ENCODE assay signal across 13 cellular contexts in the genomic region with DNA sequence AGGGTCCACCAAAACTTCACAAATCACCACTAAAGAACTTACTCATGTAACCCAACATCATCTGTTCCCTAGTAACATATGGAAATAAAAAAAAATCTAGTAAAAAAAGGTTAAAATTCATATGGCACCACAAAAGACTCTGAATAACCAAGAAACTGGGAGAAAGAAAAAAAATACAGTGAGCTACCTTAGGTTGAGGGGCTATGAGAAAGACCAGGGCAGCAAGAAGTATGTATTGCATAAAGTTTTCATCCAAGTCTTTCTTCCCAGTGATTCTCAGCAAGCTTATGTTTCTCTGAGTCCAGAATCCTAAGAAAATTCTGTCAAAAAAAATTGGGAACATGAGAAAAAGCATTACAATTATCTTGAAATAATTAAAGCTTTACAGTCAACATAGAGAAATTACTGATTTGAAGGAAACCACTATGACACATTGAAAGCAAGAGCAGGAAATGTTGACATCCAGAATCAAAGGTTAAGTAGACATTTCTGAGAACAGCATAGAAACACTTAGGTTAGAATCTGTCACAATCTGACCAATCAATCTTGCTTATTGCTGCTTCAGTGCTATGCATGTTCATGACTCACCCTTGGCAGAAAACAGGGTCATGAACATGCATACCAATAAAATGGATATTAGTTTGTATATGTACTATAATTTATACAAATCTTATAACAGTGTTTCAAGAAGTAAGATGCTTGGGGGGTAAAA.
A peak's percentile ranks its signal among the peaks of the same experiment; 100 is the strongest.
DNase-seq lines count a peak whose midpoint lies in the region; ATAC-seq, FAIRE-seq and TF ChIP-seq lines count a peak whose summit lies in the region.
"Had no signal": no experiment of that assay in that cellular context is flagged by ENCODE, and none has a peak within 500 bp of the region (broad histone marks: within the 10 kb centered on the region; RNA-seq: fewer than 3 reads in every experiment).

No MANE protein-coding gene starts in this region.

- no peaks in the 10 kb centered on the region for H3K27me3 ChIP-seq in cardiac muscle cell
- peaks cover 0 to 3% of the 10 kb centered on the region in 2 donors for H3K27me3 ChIP-seq in right atrium auricular region

- DNase-seq in cardiac muscle cell (ENCODE audit: low read depth in 1 of 2, low spot score in 1 of 2) (peak in 1 of 2 donors; percentile 3), right atrium auricular region (ENCODE audit: low spot score) (no peak), RCC 7860 (ENCODE audit: low spot score) (peak; percentile 30), T1000 (lab: John Stamatoyannopoulos, UW) (no peak), AG08395 (ENCODE audit: low spot score) (no peak), DMS79 (lab: John Stamatoyannopoulos, UW) (no peak)
- DNase-seq: glutamatergic neuron; stimulated activated CD4-positive, alpha-beta T cell treated with anti-CD3 and anti-CD28 coated beads, Interleukin-4, amount 100 ng/mL, for 4 hours; substantia nigra; T-helper 9 cell had no signal

- ATAC-seq in esophagus mucosa: peak; percentile 52
- no peak for ATAC-seq in HG03521 (IDR thresholded peaks at IDR 0.05; ENCODE audit: unreplicated experiment)

- H3K4me3 ChIP-seq in cardiac muscle cell: no peak overlapping the region
- H3K4me3 ChIP-seq in right atrium auricular region: no peak overlapping the region

- H3K9me3 ChIP-seq in cardiac muscle cell (ENCODE audit: low read depth) (no peaks in the 10 kb centered on the region), right atrium auricular region (no peaks in the 10 kb centered on the region)

- TF ChIP-seq CTCF in cardiac muscle cell (IDR thresholded peaks at IDR 0.05; ENCODE audit: low read depth, low read length): no peak
- TF ChIP-seq CTCF in right atrium auricular region (IDR thresholded peaks at IDR 0.05): no peak

- H3K27ac ChIP-seq in cardiac muscle cell (peak overlapping the region; percentile 53), right atrium auricular region (no peak overlapping the region)

- peak; percentile 34 for FAIRE-seq in RCC 7860 (lab: Jason Lieb, UNC)
- FAIRE-seq: colon had no signal

- H3K4me1 ChIP-seq in cardiac muscle cell (ENCODE audit: low read depth) (no peaks in the 10 kb centered on the region), right atrium auricular region (no peaks in the 10 kb centered on the region)

- H3K36me3 ChIP-seq in cardiac muscle cell: no peaks in the 10 kb centered on the region
- H3K36me3 ChIP-seq in right atrium auricular region: no peaks in the 10 kb centered on the region
